Comparison of ENCODE assay signal across 8 cellular contexts in the genomic region with DNA sequence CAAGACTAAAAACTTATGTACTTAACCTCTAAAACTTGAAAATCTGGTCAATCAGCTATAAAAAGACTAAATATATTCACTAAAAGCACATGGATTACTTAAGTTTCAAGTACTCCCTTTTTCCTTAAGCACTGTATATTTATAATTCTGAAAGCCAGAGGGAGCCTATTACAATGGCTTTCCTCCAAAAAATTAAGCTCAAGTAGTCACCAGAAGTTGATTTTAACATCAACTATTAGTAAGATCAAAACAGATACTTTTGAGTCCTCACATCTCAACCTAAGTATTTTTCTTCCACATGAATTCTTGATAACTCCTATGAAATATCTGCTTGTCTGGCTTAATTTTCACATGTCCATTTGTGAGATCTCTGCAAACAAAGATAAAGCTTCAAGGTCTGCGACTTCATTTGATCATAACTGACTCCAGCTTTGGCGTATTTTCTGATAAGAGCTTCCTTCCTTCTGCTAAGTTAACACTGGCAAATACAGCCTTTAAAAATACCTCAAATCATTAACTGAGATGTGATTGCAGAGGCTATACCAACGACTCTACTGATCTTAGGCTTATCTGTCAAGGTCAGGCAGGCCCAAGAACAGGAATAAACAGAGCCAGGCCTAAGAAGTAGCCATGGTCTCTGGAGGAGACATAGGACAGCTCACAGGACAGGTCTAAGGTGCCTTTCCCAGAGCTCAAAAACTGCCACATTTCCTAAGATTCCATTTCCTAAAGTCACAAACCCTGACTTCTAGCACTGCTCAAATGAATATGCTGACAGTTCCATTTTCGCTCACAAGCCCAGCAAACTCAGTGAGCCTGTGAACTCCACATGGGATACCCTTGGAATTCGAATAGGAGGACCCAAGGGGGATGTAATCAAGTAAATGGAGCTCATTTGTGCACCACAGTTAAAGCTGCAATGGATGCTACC. TPM values are rescaled to one million over a fixed set of nuclear protein-coding genes. Genes with fewer than 3 reads are reported as not detected.
DNase-seq lines count a peak whose midpoint lies in the region; ATAC-seq and TF ChIP-seq lines count a peak whose summit lies in the region.

No MANE protein-coding gene starts in this region.

- POLR2A ChIA-PET in A673 (lab: Charles Lee; ENCODE audit: low non-redundant PET): interaction anchor here (0.6 kb wide), 1 partner anchor 8 kb away, joined by 9 read pairs; no protein-coding TSS in a partner anchor

- no peak overlapping the region for H3K4me3 ChIP-seq in A673 (ENCODE audit: low read depth, low read length, poor library complexity, severe bottlenecking)
- H3K4me3 ChIP-seq in lower lobe of right lung: no peak overlapping the region

- ATAC-seq in lower lobe of right lung (peak in 1 of 2 donors; percentile 24), GM18873 (IDR thresholded peaks at IDR 0.05; ENCODE audit: low FRiP score, unreplicated experiment) (no peak), GM21423 (IDR thresholded peaks at IDR 0.05; ENCODE audit: unreplicated experiment) (no peak)

- CTCF ChIA-PET in A673 (lab: Charles Lee): no interaction called here

- H3K27ac ChIP-seq in A673 (ENCODE audit: low read depth, low read length, poor library complexity, severe bottlenecking) (peak overlapping the region; percentile 63), lower lobe of right lung (peak overlapping the region; percentile 42)

- H3K27me3 ChIP-seq in A673 (replicated peaks; ENCODE audit: insufficient read depth, low read depth, low read length, poor library complexity): no peaks in the 10 kb centered on the region
- H3K27me3 ChIP-seq in lower lobe of right lung (ENCODE audit: low read depth): no peaks in the 10 kb centered on the region

- BruUV-seq in A673 (replicated peaks; lab: Mats Ljungman, UMichigan): no TSS peak

- H3K9me3 ChIP-seq in A673 (ENCODE audit: low read depth, low read length, poor library complexity, severe bottlenecking) (no peaks in the 10 kb centered on the region), lower lobe of right lung (no peaks in the 10 kb centered on the region)

- H3K36me3 ChIP-seq in A673 (ENCODE audit: insufficient read depth, low read length, poor library complexity, severe bottlenecking) (peaks cover 41% of the 10 kb centered on the region), lower lobe of right lung (peaks cover 31% of the 10 kb centered on the region)

- intact Hi-C loops in A673 (cut with micrococcal nuclease; ENCODE audit: unreplicated experiment): no loop called here
- intact Hi-C loops in lower lobe of right lung (cut with DNase I): no loop called here

- DNase-seq in A673 (ENCODE audit: low spot score) (no peak), HUDEP-2 (lab: John Stamatoyannopoulos, UW; ENCODE audit: unreplicated experiment in 76 of 76) (peak in 56 of 76 experiments; percentile 7 to 91 (median 68)), astrocyte of the hippocampus (ENCODE audit: low read depth, low spot score) (peak; percentile 10), lower lobe of right lung (no peak), T-helper 9 cell (no peak), GM19238 (ENCODE audit: insufficient read length, low spot score) (no peak)

- TF ChIP-seq CTCF in A673 (conservative IDR thresholded peaks at IDR 0.05; ENCODE audit: low read depth, low read length) (peak; percentile 28; the same call in 1 of the 2 replicates), lower lobe of right lung (IDR thresholded peaks at IDR 0.05) (peak; percentile 16)

- peaks cover 57% of the 10 kb centered on the region for H3K4me1 ChIP-seq in A673 (ENCODE audit: insufficient read depth, low read length, poor library complexity, severe bottlenecking)
- peaks cover 81% of the 10 kb centered on the region for H3K4me1 ChIP-seq in lower lobe of right lung

RNA-seq across cellular contexts. Expression of gene SNX5, which starts 10.0 kb away (rescaled TPM):
- total RNA-seq in A673 (2021) (171 and 188 TPM in 2 replicates), lower lobe of right lung (102 TPM)

RNA-seq across cellular contexts. Expression of gene MGME1, which starts 10.2 kb away (rescaled TPM):
- total RNA-seq in A673 (2021) (39.1 and 41.4 TPM in 2 replicates), lower lobe of right lung (11.3 TPM)

Comparison
In these comparisons a context has a peak if more than half of its experiments do, and no peak if none do; other contexts are left out.
1. DNase-seq: peak in HUDEP-2 (56 of 76) and astrocyte of the hippocampus (single experiment); none in A673 (single experiment), lower lobe of right lung (single experiment), T-helper 9 cell (single experiment) and GM19238 (single experiment).